ENCODE assay signal across 20 cellular contexts in the genomic region with DNA sequence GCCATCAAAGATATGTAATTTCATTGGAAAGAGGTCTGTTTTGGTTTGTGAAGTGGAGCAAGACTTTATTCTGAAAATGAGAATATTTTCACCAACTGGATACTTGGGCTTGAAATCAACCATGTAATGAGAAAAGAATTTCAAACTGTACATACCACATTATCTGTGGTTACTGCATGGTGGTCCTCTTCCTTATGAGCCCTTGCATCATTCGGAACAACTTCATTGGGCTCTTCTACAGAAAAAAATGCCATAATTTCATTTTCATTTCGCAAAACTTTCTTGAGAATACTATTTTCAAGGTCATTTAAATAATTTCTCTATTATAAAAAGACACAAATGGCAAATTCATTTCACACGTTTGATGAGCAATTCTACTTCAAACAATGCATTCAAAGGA.
DNase-seq lines count a peak whose midpoint lies in the region; ATAC-seq and TF ChIP-seq lines count a peak whose summit lies in the region.
"Had no signal": no experiment of that assay in that cellular context is flagged by ENCODE, and none has a peak within 500 bp of the region (broad histone marks: within the 10 kb centered on the region; RNA-seq: fewer than 3 reads in every experiment).

No MANE protein-coding gene starts in this region.

- no peaks in the 10 kb centered on the region for H3K27me3 Mint-ChIP-seq in progenitor cell of endocrine pancreas
- H3K27me3 Mint-ChIP-seq: CD4-positive, alpha-beta memory T cell had no signal

- H3K36me3 Mint-ChIP-seq in progenitor cell of endocrine pancreas (ENCODE audit: insufficient read depth) = no peaks in the 10 kb centered on the region
- H3K36me3 Mint-ChIP-seq: CD4-positive, alpha-beta memory T cell had no signal

- H3K27ac ChIP-seq in SJCRH30 (peak overlapping the region; percentile 94), smooth muscle cell (ENCODE audit: low read depth) (no peak overlapping the region)
- H3K27ac ChIP-seq: GM23248 had no signal

- H3K4me1 ChIP-seq in SJCRH30 = peaks cover 32% of the 10 kb centered on the region
- peaks cover 5% of the 10 kb centered on the region for H3K4me1 ChIP-seq in smooth muscle cell (ENCODE audit: low read depth)
- H3K4me1 ChIP-seq: Caco-2 had no signal

- H3F3A ChIP-seq in smooth muscle cell (ENCODE audit: low read depth) = peaks cover 5% of the 10 kb centered on the region

- no peaks in the 10 kb centered on the region for H3K36me3 ChIP-seq in SJCRH30
- no peaks in the 10 kb centered on the region for H3K36me3 ChIP-seq in smooth muscle cell (ENCODE audit: low read depth)

- H3K9me3 Mint-ChIP-seq in progenitor cell of endocrine pancreas (ENCODE audit: low read depth) = peaks cover 10% of the 10 kb centered on the region
- H3K9me3 Mint-ChIP-seq: CD4-positive, alpha-beta memory T cell had no signal

- ATAC-seq in HG02973 (IDR thresholded peaks at IDR 0.05; ENCODE audit: unreplicated experiment) = no peak

- H4K20me1 ChIP-seq in smooth muscle cell (ENCODE audit: low read depth) = no peaks in the 10 kb centered on the region

- H3K4me3 ChIP-seq in SJCRH30 = no peak overlapping the region
- no peak overlapping the region for H3K4me3 ChIP-seq in smooth muscle cell
- H3K4me3 ChIP-seq: GM23248 had no signal

- H3K4me1 Mint-ChIP-seq in progenitor cell of endocrine pancreas (ENCODE audit: low read depth) = peaks cover 4% of the 10 kb centered on the region
- H3K4me1 Mint-ChIP-seq: CD4-positive, alpha-beta memory T cell had no signal

- H2AFZ ChIP-seq in smooth muscle cell (ENCODE audit: low read depth) = no peak overlapping the region
- H2AFZ ChIP-seq: GM23248 had no signal

- WGBS in smooth muscle cell (ENCODE audit: low lambda C conversion rate) = 36% methylated on average over 3 of the region's 3 CpGs

- DNase-seq in AG20443 (ENCODE audit: low spot score) (peak; percentile 4), SJCRH30 (peak; percentile 14 to 57), fibroblast of peridontal ligament (ENCODE audit: extremely low read depth) (peak; percentile 12), smooth muscle cell (lab: John Stamatoyannopoulos, UW; ENCODE audit: unreplicated experiment) (no peak), progenitor cell of endocrine pancreas (ENCODE audit: low spot score, unreplicated experiment) (no peak)
- DNase-seq in stimulated activated CD4-positive, alpha-beta T cell treated with anti-CD3 and anti-CD28 coated beads, Interleukin-1b, Interleukin-23, amount 100 ng/mL, for 48 hours = no peak
- DNase-seq: C1 segment of cervical spinal cord; Caco-2; CD4-positive, alpha-beta memory T cell; DMS 273 treated with DMSO at 0.1 percent for 48 hours; DMS79; GM23248; H7; KG1; MM.1S; NCI-H2029; NCI-H446; NCI-H524 treated with DMSO at 0.1 percent for 48 hours; NCI-H774 had no signal

- H3K4me3 Mint-ChIP-seq in progenitor cell of endocrine pancreas (ENCODE audit: low read depth) = no peak overlapping the region
- H3K4me3 Mint-ChIP-seq: CD4-positive, alpha-beta memory T cell had no signal

- H3K27me3 ChIP-seq in SJCRH30 = no peaks in the 10 kb centered on the region
- no peaks in the 10 kb centered on the region for H3K27me3 ChIP-seq in smooth muscle cell (ENCODE audit: low read depth)

- no peak overlapping the region for H3K9ac ChIP-seq in smooth muscle cell (ENCODE audit: low read depth)
- H3K9ac ChIP-seq: GM23248 had no signal

- no peaks in the 10 kb centered on the region for H3K9me3 ChIP-seq in SJCRH30 (replicated peaks)
- H3K9me3 ChIP-seq in smooth muscle cell (replicated peaks; ENCODE audit: low read depth) = no peaks in the 10 kb centered on the region
- H3K9me3 ChIP-seq: Caco-2 had no signal

- no peak overlapping the region for H3K27ac Mint-ChIP-seq in progenitor cell of endocrine pancreas
- H3K27ac Mint-ChIP-seq: CD4-positive, alpha-beta memory T cell had no signal

- TF ChIP-seq CTCF in smooth muscle cell (IDR thresholded peaks at IDR 0.05; ENCODE audit: borderline replicate concordance, insufficient read depth, poor library complexity, severe bottlenecking) = no peak
- no peak for TF ChIP-seq CTCF in progenitor cell of endocrine pancreas (IDR thresholded peaks at IDR 0.05; ENCODE audit: unreplicated experiment)

- H3K4me2 ChIP-seq in smooth muscle cell = peak overlapping the region; percentile 24

- no peaks in the 10 kb centered on the region for H3K79me2 ChIP-seq in smooth muscle cell (ENCODE audit: low read depth)

Comparison
In these comparisons a context has a peak if more than half of its experiments do, and no peak if none do; other contexts are left out.
1. DNase-seq: peak in AG20443 (single experiment), SJCRH30 (2 of 2) and fibroblast of peridontal ligament (single experiment); none in smooth muscle cell (single experiment), stimulated activated CD4-positive, alpha-beta T cell treated with anti-CD3 and anti-CD28 coated beads, Interleukin-1b, Interleukin-23, amount 100 ng/mL, for 48 hours (single experiment) and progenitor cell of endocrine pancreas (single experiment).